ENCODE assay signal across 2 cellular contexts in the genomic region with DNA sequence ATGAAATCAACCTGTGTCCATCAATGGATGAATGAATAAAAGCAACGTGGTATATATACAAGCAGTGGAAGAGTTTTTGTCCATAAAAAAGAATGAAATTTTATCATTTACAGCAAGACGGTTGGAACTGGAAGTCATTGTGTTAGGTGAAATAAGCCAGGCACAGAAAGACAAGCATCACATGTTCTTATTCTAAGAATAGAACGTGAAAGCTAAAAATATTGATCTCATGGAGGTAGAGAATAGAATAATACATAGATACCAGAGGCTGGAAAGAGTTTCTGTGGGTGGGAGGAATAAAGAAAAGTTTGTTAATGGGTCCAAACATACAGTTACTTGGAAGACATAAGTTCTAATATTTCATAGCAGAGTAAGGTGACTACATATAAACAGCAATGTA. TPM values are rescaled to one million over a fixed set of nuclear protein-coding genes. Genes with fewer than 3 reads are reported as not detected.
"Had no signal": no experiment of that assay in that cellular context is flagged by ENCODE, and none has a peak within 500 bp of the region (broad histone marks: within the 10 kb centered on the region; RNA-seq: fewer than 3 reads in every experiment).

No MANE protein-coding gene starts in this region.

RNA-seq across cellular contexts. Expression of gene AMY1B, which starts 14.4 kb away (rescaled TPM):
- total RNA-seq: G401, GM12878 had no signal

RNA-seq across cellular contexts. Expression of gene AMY1C, which starts 39.3 kb away (rescaled TPM):
- total RNA-seq: G401 had no signal

RNA-seq across cellular contexts. Expression of gene AMY1A, which starts 54.8 kb away (rescaled TPM):
- total RNA-seq: G401, GM12878 had no signal
